In the genomic region with DNA sequence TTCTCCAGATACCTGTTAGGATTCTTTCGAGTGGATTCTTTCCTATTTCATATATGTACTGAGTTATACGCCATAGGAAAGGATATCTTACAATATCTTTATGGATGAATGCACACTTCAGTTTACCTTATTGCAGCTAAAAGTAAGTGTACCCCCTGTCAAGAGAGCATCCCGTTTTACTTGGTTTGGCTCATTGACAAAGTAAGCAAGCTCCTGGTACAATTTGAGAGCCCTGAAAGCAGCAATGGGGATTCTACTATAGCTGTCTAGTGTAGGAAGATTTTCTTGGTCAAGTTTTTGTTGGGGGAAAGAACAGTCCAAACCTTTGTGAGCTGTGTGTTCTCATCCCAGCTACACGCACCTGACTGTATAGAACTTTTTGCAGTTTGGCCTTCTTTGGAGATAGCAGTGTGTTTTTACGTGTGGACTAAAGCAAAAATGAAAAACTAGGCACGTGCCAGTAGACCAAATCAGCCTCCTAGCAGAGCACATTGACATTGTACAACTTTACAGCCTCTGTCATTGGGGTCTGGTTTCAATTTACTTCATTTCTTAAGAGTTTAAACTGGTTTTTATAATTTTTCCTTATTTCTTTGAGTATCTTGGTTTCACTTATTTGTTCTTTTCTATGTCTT, we compare ENCODE assay signal across 14 cellular contexts. TPM values are rescaled to one million over a fixed set of nuclear protein-coding genes. Genes with fewer than 3 reads are reported as not detected.
A peak's percentile ranks its signal among the peaks of the same experiment; 100 is the strongest.
DNase-seq lines count a peak whose midpoint lies in the region; ATAC-seq and TF ChIP-seq lines count a peak whose summit lies in the region.
"Had no signal": no experiment of that assay in that cellular context is flagged by ENCODE, and none has a peak within 500 bp of the region (broad histone marks: within the 10 kb centered on the region; RNA-seq: fewer than 3 reads in every experiment).

No MANE protein-coding gene starts in this region.

- no peak overlapping the region for H3K9ac ChIP-seq in BLaER1
- H3K9ac ChIP-seq in adipocyte (ENCODE audit: low read length) = no peak overlapping the region

- H3K27ac ChIP-seq in BLaER1 = peak overlapping the region; percentile 67; the same call in 1 of the 2 replicates
- H3K27ac ChIP-seq: foreskin keratinocyte, SJSA1 had no signal

- no peak for TF ChIP-seq CTCF in mesothelial cell of epicardium (IDR thresholded peaks at IDR 0.05; ENCODE audit: unreplicated experiment)

- no peak for ATAC-seq in HG02798 (IDR thresholded peaks at IDR 0.05; ENCODE audit: poor library complexity, unreplicated experiment)
- ATAC-seq in stimulated activated naive CD8-positive, alpha-beta T cell treated with anti-CD3 and anti-CD28 coated beads, Interleukin-15, Interleukin-2, amounts not matched to agents 100 U/mL and 50 U/mL, for 24 hours = no peak
- no peak for ATAC-seq in HG02642 (IDR thresholded peaks at IDR 0.05; ENCODE audit: poor library complexity, unreplicated experiment)
- ATAC-seq: foreskin keratinocyte had no signal

- no peaks in the 10 kb centered on the region for H3K27me3 ChIP-seq in BLaER1
- no peaks in the 10 kb centered on the region for H3K27me3 ChIP-seq in adipocyte (replicated peaks; ENCODE audit: control insufficient read depth, insufficient read depth, low read length)
- H3K27me3 ChIP-seq: foreskin keratinocyte, sigmoid colon, SJSA1 had no signal

- no peaks in the 10 kb centered on the region for H3K36me3 Mint-ChIP-seq in mesothelial cell of epicardium

- H3K9me3 Mint-ChIP-seq in mesothelial cell of epicardium = no peaks in the 10 kb centered on the region
- H3K9me3 Mint-ChIP-seq: activated naive CD4-positive, alpha-beta T cell treated with anti-CD3 and anti-CD28 coated beads for 36 hours had no signal

- peaks cover 9% of the 10 kb centered on the region; the same call in 1 of the 2 replicates for H3K36me3 ChIP-seq in BLaER1
- H3K36me3 ChIP-seq in adipocyte (ENCODE audit: control insufficient read depth, insufficient read depth, low read length, severe bottlenecking) = no peaks in the 10 kb centered on the region
- H3K36me3 ChIP-seq: sigmoid colon had no signal

- H3K4me1 Mint-ChIP-seq in mesothelial cell of epicardium = peaks cover 49% of the 10 kb centered on the region

- H3K4me3 Mint-ChIP-seq in mesothelial cell of epicardium = no peak overlapping the region
- H3K4me3 Mint-ChIP-seq: activated naive CD4-positive, alpha-beta T cell treated with anti-CD3 and anti-CD28 coated beads for 36 hours had no signal

- H3K4me1 ChIP-seq in BLaER1 (peaks cover 99% of the 10 kb centered on the region), adipocyte (ENCODE audit: control insufficient read depth, insufficient read depth, low read length) (peaks cover 14% of the 10 kb centered on the region)
- H3K4me1 ChIP-seq: foreskin keratinocyte had no signal

- H3K9me3 ChIP-seq in BLaER1 (no peaks in the 10 kb centered on the region), adipocyte (ENCODE audit: control insufficient read depth, low read length) (no peaks in the 10 kb centered on the region)
- H3K9me3 ChIP-seq: sigmoid colon, SJSA1 had no signal

- peak overlapping the region; percentile 63 for H3K27ac Mint-ChIP-seq in mesothelial cell of epicardium
- H3K27ac Mint-ChIP-seq: activated naive CD4-positive, alpha-beta T cell treated with anti-CD3 and anti-CD28 coated beads for 36 hours had no signal

- peak overlapping the region; percentile 84 for H3K4me2 ChIP-seq in BLaER1

- peaks cover 100% of the 10 kb centered on the region for H4K20me1 ChIP-seq in BLaER1

- DNase-seq in DMS79 treated with DMSO at 0.1 percent for 48 hours (lab: John Stamatoyannopoulos, UW) = peak; percentile 33
- peak; percentile 43 for DNase-seq in adipocyte (ENCODE audit: low read depth)
- DNase-seq in mesothelial cell of epicardium (ENCODE audit: low spot score in 2 of 2, unreplicated experiment in 2 of 2) = no peak
- no peak for DNase-seq in stimulated activated naive CD8-positive, alpha-beta T cell treated with anti-CD3 and anti-CD28 coated beads, Interleukin-15, Interleukin-2, amounts not matched to agents 100 U/mL and 50 U/mL, for 24 hours
- DNase-seq: activated naive CD4-positive, alpha-beta T cell treated with anti-CD3 and anti-CD28 coated beads for 36 hours; C1 segment of cervical spinal cord; foreskin keratinocyte; sigmoid colon; stimulated activated CD4-positive, alpha-beta T cell treated with anti-CD3 and anti-CD28 coated beads, Interleukin-4, amount 100 ng/mL, for 24 hours had no signal

- H3K4me3 ChIP-seq in BLaER1 (no peak overlapping the region), adipocyte (ENCODE audit: low read length) (no peak overlapping the region)
- H3K4me3 ChIP-seq: lung, sigmoid colon, SJSA1 had no signal

- H3K27me3 Mint-ChIP-seq in mesothelial cell of epicardium (ENCODE audit: low read depth) = no peaks in the 10 kb centered on the region

RNA-seq across cellular contexts. Expression of gene PPP6R3, which starts 44.0 kb away (rescaled TPM):
- 133 to 141 TPM (median 137 TPM) in 3 replicates for total RNA-seq in mesothelial cell of epicardium

Comparison
In these comparisons a context has a peak if more than half of its experiments do, and no peak if none do; other contexts are left out.
1. DNase-seq: peak in DMS79 treated with DMSO at 0.1 percent for 48 hours (single experiment) and adipocyte (single experiment); none in mesothelial cell of epicardium (0 of 2) and stimulated activated naive CD8-positive, alpha-beta T cell treated with anti-CD3 and anti-CD28 coated beads, Interleukin-15, Interleukin-2, amounts not matched to agents 100 U/mL and 50 U/mL, for 24 hours (single experiment).